29 cellular contexts compared by ENCODE assay signal in genomic region chr13:24244802-24245201, GRCh38.
"Had no signal": no experiment of that assay in that cellular context is flagged by ENCODE, and none has a peak within 500 bp of the region (broad histone marks: within the 10 kb centered on the region; RNA-seq: fewer than 3 reads in every experiment).

No MANE protein-coding gene starts in this region.

- ATAC-seq: activated CD4-positive, CD25-positive, alpha-beta regulatory T cell treated with anti-CD3 and anti-CD28 coated beads, Interleukin-2, amount 50 U/mL, for 24 hours; activated CD8-positive, alpha-beta T cell treated with anti-CD3 and anti-CD28 coated beads for 36 hours; activated T-cell treated with anti-CD3 and anti-CD28 coated beads, Interleukin-2, amount 50 U/mL, for 4 hours; activated T-helper 17 cell treated with anti-CD3 and anti-CD28 coated beads, Interleukin-2, amount 50 U/mL, for 72 hours; T-helper 17 cell had no signal

- H3K4me3 ChIP-seq: esophagus squamous epithelium had no signal

- DNase-seq: activated B cell treated with CpG ODN at 0.5 μM for 24 hours; activated CD4-positive, alpha-beta T cell treated with anti-CD3 and anti-CD28 coated beads for 48 hours; activated CD4-positive, alpha-beta T cell treated with anti-CD3 and anti-CD28 coated beads, Interleukin-2, amount 50 U/mL, for 1 hour; activated CD4-positive, alpha-beta T cell treated with anti-CD3 and anti-CD28 coated beads, Interleukin-2, amount 50 U/mL, for 48 hours; activated CD8-positive, alpha-beta memory T cell treated with anti-CD3 and anti-CD28 coated beads for 24 hours; activated CD8-positive, alpha-beta T cell treated with anti-CD3 and anti-CD28 coated beads for 36 hours; activated effector memory CD4-positive, alpha-beta T cell treated with Interleukin-2 at 50 U/mL for 16 hours; activated gamma-delta T cell treated with Interleukin-2 at 50 U/mL for 16 hours; activated naive CD4-positive, alpha-beta T cell treated with anti-CD3 and anti-CD28 coated beads, Interleukin-2, amount 50 U/mL, for 16 hours; activated naive CD4-positive, alpha-beta T cell treated with Interleukin-2 at 50 U/mL for 16 hours; activated T-cell treated with anti-CD3 and anti-CD28 coated beads, Interleukin-2, amount 50 U/mL, for 4 hours; amniotic stem cell; anterior cingulate cortex; brain microvascular endothelial cell; caudate nucleus; effector CD8-positive, alpha-beta T cell; esophagus squamous epithelium; foreskin melanocyte; T-helper 1 cell; T-helper 17 cell; T1000; WERI-Rb-1 had no signal

- H3K9me3 ChIP-seq: esophagus squamous epithelium had no signal

- H3K27me3 ChIP-seq: brain microvascular endothelial cell, esophagus squamous epithelium had no signal

- FAIRE-seq: astrocyte, bronchial epithelial cell, endometrium, endothelial cell of umbilical vein had no signal

- H3K36me3 ChIP-seq: brain microvascular endothelial cell, esophagus squamous epithelium, WERI-Rb-1 had no signal

- H3K27ac ChIP-seq: brain microvascular endothelial cell, epithelial cell of prostate, esophagus squamous epithelium, WERI-Rb-1 had no signal

- H3K4me1 ChIP-seq: esophagus squamous epithelium had no signal
